ENCODE assay signal across 8 cellular contexts in genomic region chr11:108788565-108789199, GRCh38.
DNase-seq lines count a peak whose midpoint lies in the region; ATAC-seq, FAIRE-seq and TF ChIP-seq lines count a peak whose summit lies in the region.

No MANE protein-coding gene starts in this region.

- no peak for TF ChIP-seq EP300 in HepG2 (IDR thresholded peaks at IDR 0.05; ENCODE audit: low read depth in 2 of 2, low read length in 2 of 2)
- no peak for TF ChIP-seq EP300 in HepG2 (CRISPR knock-in tag; IDR thresholded peaks at IDR 0.05; ENCODE audit: borderline replicate concordance)

- peak; percentile 54 for TF ChIP-seq CTCF in HepG2 (CRISPR knock-in tag; IDR thresholded peaks at IDR 0.05)
- peak in 2 of 4 donors; percentile 9 to 27 for TF ChIP-seq CTCF in right lobe of liver (IDR thresholded peaks at IDR 0.05)
- peak; percentile 66 for TF ChIP-seq CTCF in Loucy (conservative IDR thresholded peaks at IDR 0.05; ENCODE audit: low read length)
- peak; percentile 58 for TF ChIP-seq CTCF in epithelial cell of esophagus (IDR thresholded peaks at IDR 0.05; ENCODE audit: insufficient read depth, low read depth, low read length, missing control alignments)
- TF ChIP-seq CTCF in mucosa of descending colon (IDR thresholded peaks at IDR 0.05), result no peak

- H3K36me3 ChIP-seq in HepG2 (replicated peaks in 1 of 2; ENCODE audit: control insufficient read depth in 1 of 2, insufficient read depth in 2 of 2, low read length in 2 of 2) (no peaks in the 10 kb centered on the region), right lobe of liver (no peaks in the 10 kb centered on the region), Loucy (ENCODE audit: insufficient read depth, low read length) (no peaks in the 10 kb centered on the region), mucosa of descending colon (ENCODE audit: low read depth) (no peaks in the 10 kb centered on the region)

- no peaks in the 10 kb centered on the region for H4K20me1 ChIP-seq in HepG2 (ENCODE audit: insufficient read depth, low read length)
- H4K20me1 ChIP-seq in Loucy (ENCODE audit: insufficient read depth, low read length, poor library complexity, severe bottlenecking), result peaks cover 5% of the 10 kb centered on the region

- H3K4me2 ChIP-seq in HepG2 (ENCODE audit: low read depth, low read length) (no peak overlapping the region), Loucy (ENCODE audit: low read depth, low read length, poor library complexity, severe bottlenecking) (no peak overlapping the region)

- TF ChIP-seq POLR2A in HepG2 (IDR thresholded peaks at IDR 0.05; ENCODE audit: insufficient read depth in 1 of 2, low read depth in 2 of 2, low read length in 2 of 2) (no peak), right lobe of liver (IDR thresholded peaks at IDR 0.05) (no peak)

- POLR2A ChIA-PET in HepG2 (lab: Yijun Ruan, JAX), result no interaction called here

- no peaks in the 10 kb centered on the region for H3K27me3 ChIP-seq in HepG2 (ENCODE audit: control insufficient read depth in 1 of 2, insufficient read depth in 2 of 2, low read length in 2 of 2)
- H3K27me3 ChIP-seq in right lobe of liver, result no peaks in the 10 kb centered on the region
- H3K27me3 ChIP-seq in Loucy (ENCODE audit: insufficient read depth, low read length, poor library complexity, severe bottlenecking), result no peaks in the 10 kb centered on the region

- no peaks in the 10 kb centered on the region for H3F3A ChIP-seq in Loucy (ENCODE audit: low read depth)

- ATAC-seq in HepG2 (peak; percentile 91), right lobe of liver (no peak), mucosa of descending colon (no peak)

- no peaks in the 10 kb centered on the region for H3K9me2 ChIP-seq in Loucy (replicated peaks; ENCODE audit: low read depth, low read length)

- no peaks in the 10 kb centered on the region for H3K9me3 ChIP-seq in HepG2 (ENCODE audit: low read length)
- no peaks in the 10 kb centered on the region for H3K9me3 ChIP-seq in right lobe of liver
- H3K9me3 ChIP-seq in Loucy (ENCODE audit: insufficient read depth, low read depth, low read length), result no peaks in the 10 kb centered on the region
- no peaks in the 10 kb centered on the region for H3K9me3 ChIP-seq in mucosa of descending colon

- H3K9ac ChIP-seq in HepG2 (ENCODE audit: insufficient read depth, low read depth, low read length) (no peak overlapping the region), Loucy (ENCODE audit: low read depth, low read length, poor library complexity, severe bottlenecking) (no peak overlapping the region)

- H3K4me1 ChIP-seq in HepG2 (ENCODE audit: insufficient read depth, low read length) (no peaks in the 10 kb centered on the region), right lobe of liver (no peaks in the 10 kb centered on the region), Loucy (ENCODE audit: insufficient read depth, low read length, poor library complexity, severe bottlenecking) (no peaks in the 10 kb centered on the region), mucosa of descending colon (ENCODE audit: low read depth) (no peaks in the 10 kb centered on the region)

- H3K79me2 ChIP-seq in HepG2 (ENCODE audit: insufficient read depth, low read length) (no peaks in the 10 kb centered on the region), Loucy (ENCODE audit: insufficient read depth, low read length) (peaks cover 17% of the 10 kb centered on the region)

- peak; percentile 25 for DNase-seq in HepG2 (ENCODE audit: low spot score)
- DNase-seq in right lobe of liver, result no peak
- peak; percentile 50 for DNase-seq in epithelial cell of esophagus (ENCODE audit: low read depth)
- no peak for DNase-seq in activated CD4-positive, CD25-positive, alpha-beta regulatory T cell (lab: John Stamatoyannopoulos, UW)
- no peak for DNase-seq in mucosa of descending colon
- DNase-seq in NCI-H1092 treated with DMSO at 0.1 percent for 48 hours (lab: John Stamatoyannopoulos, UW), result no peak
- DNase-seq in activated gamma-delta T cell (lab: John Stamatoyannopoulos, UW), result no peak

- no TSS peak for BruUV-seq in HepG2 (replicated peaks; lab: Mats Ljungman, UMichigan)

- TF ChIP-seq RAD21 in HepG2 (CRISPR knock-in tag; IDR thresholded peaks at IDR 0.05), result no peak

- H3K4me3 ChIP-seq in HepG2 (replicated peaks in 1 of 3; ENCODE audit: insufficient read depth in 1 of 3, low read depth in 2 of 3, low read length in 3 of 3) (no peak overlapping the region), right lobe of liver (no peak overlapping the region), Loucy (ENCODE audit: low read length, poor library complexity, severe bottlenecking) (no peak overlapping the region), epithelial cell of esophagus (ENCODE audit: low read length) (no peak overlapping the region), mucosa of descending colon (no peak overlapping the region)

- FAIRE-seq in HepG2 (lab: Jason Lieb, UNC), result no peak

- CTCF ChIA-PET in HepG2 (lab: Yijun Ruan, JAX; ENCODE audit: low intra/inter-chr PET ratio, low total read pairs), result no interaction called here

- H3K27ac ChIP-seq in HepG2 (ENCODE audit: extremely low read length, insufficient read depth, low read length), result no peak overlapping the region
- no peak overlapping the region for H3K27ac ChIP-seq in right lobe of liver

- no peak overlapping the region for H2AFZ ChIP-seq in HepG2 (ENCODE audit: low read length)
- no peak overlapping the region for H2AFZ ChIP-seq in Loucy (ENCODE audit: low read length)

- in situ Hi-C loops in HepG2 (cut with HindIII; ENCODE audit: extremely low pct_ligation_motif_present, low pct_unique_long_range_greater_than_20kb), result no loop called here

- 87% methylated on average over 5 of the region's 5 CpGs for WGBS in HepG2 (ENCODE audit: low lambda C conversion rate)
- WGBS in right lobe of liver (ENCODE audit: insufficient coverage, low coverage, low lambda C conversion rate, missing lambda C conversion rate), result 100% methylated on average over 3 of the region's 5 CpGs

- intact Hi-C loops in HepG2 (cut with micrococcal nuclease; ENCODE audit: unreplicated experiment) (no loop called here), right lobe of liver (cut with DNase I) (no loop called here), mucosa of descending colon (cut with DNase I, micrococcal nuclease) (no loop called here)

TF ChIP-seq in HepG2, 621 proteins besides CTCF, POLR2A, EP300 and RAD21:
- peak; percentile 49 for TF ChIP-seq STAG1 (CRISPR knock-in tag; IDR thresholded peaks at IDR 0.05)
- TF ChIP-seq ZKSCAN1 (IDR thresholded peaks at IDR 0.05; ENCODE audit: low read length), result no peak
- TF ChIP-seq SMC3 (IDR thresholded peaks at IDR 0.05; ENCODE audit: low read length), result peak; percentile 25; the same call in 1 of the 2 replicates

Comparison
In these comparisons a context has a peak if more than half of its experiments do, and no peak if none do; other contexts are left out.
1. DNase-seq: peak in HepG2 (single experiment) and epithelial cell of esophagus (single experiment); none in right lobe of liver (0 of 3), activated CD4-positive, CD25-positive, alpha-beta regulatory T cell (0 of 4), mucosa of descending colon (0 of 3), NCI-H1092 treated with DMSO at 0.1 percent for 48 hours (single experiment) and activated gamma-delta T cell (single experiment).